ENCODE assay signal across 16 cellular contexts in the genomic region with DNA sequence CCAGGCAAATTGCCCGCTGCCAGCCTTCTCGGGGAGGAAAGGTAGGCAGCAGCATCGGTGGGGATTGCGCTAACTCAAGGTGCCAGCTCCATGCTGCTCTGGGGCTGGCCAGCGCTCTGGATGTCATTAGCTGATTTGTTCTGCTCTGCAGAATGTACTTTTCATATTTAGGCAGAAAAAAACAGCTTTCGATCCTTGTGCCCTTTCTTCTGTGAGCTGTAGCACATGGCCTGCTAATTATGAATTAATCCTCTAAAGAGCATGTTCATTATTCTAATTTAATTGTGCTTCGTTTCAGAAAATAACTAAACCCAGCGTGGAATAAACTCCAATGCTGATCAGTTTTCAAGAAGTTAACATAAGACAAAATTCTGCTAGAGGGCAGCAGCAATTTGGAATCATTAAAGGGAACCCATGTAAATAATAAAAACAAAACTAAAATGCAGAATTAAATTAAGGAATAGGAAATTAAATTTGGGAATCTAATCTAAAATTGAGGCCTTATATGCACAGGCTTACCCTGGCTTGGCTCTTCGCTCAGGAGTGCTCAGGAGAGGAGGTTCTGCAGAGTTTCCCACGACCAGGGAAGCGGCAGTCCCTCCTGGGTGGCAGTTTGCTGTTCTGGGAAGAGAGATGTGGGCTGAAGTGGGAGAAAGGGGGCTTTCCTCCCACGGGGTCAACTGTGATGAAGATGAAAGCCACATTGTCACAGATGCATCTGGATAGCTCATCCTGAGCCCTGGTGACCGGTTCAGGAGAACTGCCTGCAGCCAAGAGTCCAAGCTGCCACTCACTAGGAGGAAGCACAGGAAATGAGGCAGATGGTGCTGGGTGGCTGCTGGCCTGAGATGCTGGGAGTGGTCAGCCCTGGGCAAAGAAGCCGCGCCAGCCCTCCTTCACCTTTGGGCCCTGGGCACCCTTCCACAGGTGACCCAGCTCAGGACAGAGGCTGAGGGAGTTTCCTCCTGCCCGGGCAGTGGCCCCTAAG.
DNase-seq lines count a peak whose midpoint lies in the region; ATAC-seq and TF ChIP-seq lines count a peak whose summit lies in the region.
"Had no signal": no experiment of that assay in that cellular context is flagged by ENCODE, and none has a peak within 500 bp of the region (broad histone marks: within the 10 kb centered on the region; RNA-seq: fewer than 3 reads in every experiment).

No MANE protein-coding gene starts in this region.

- H3K27ac ChIP-seq in WERI-Rb-1 (no peak overlapping the region), lower lobe of right lung (no peak overlapping the region), testis (no peak overlapping the region)
- H3K27ac ChIP-seq: 22Rv1, C4-2B, gastrocnemius medialis, neutrophil had no signal

- peaks cover under 1% of the 10 kb centered on the region for H3K27me3 Mint-ChIP-seq in stimulated activated memory B cell treated with anti-CD40 and anti-IgM and Interleukin-4, amounts not matched to agents 10 μg/mL and 1 μg/mL and 100 μg/mL, for 72 hours
- peaks cover under 1% of the 10 kb centered on the region for H3K27me3 Mint-ChIP-seq in endothelial cell (ENCODE audit: unreplicated experiment)

- no peak overlapping the region for H3K4me3 ChIP-seq in WERI-Rb-1 (ENCODE audit: low read depth, low read length)
- H3K4me3 ChIP-seq in lower lobe of right lung, result no peak overlapping the region
- no peak overlapping the region for H3K4me3 ChIP-seq in testis
- H3K4me3 ChIP-seq: gastrocnemius medialis had no signal

- peak overlapping the region; percentile 36 for H3K27ac Mint-ChIP-seq in stimulated activated memory B cell treated with anti-CD40 and anti-IgM and Interleukin-4, amounts not matched to agents 10 μg/mL and 1 μg/mL and 100 μg/mL, for 72 hours
- no peak overlapping the region for H3K27ac Mint-ChIP-seq in endothelial cell (ENCODE audit: unreplicated experiment)
- H3K27ac Mint-ChIP-seq: activated naive CD8-positive, alpha-beta T cell; type B pancreatic cell had no signal

- H3K4me3 Mint-ChIP-seq in stimulated activated memory B cell treated with anti-CD40 and anti-IgM and Interleukin-4, amounts not matched to agents 10 μg/mL and 1 μg/mL and 100 μg/mL, for 72 hours, result no peak overlapping the region
- no peak overlapping the region for H3K4me3 Mint-ChIP-seq in endothelial cell (ENCODE audit: unreplicated experiment)
- H3K4me3 Mint-ChIP-seq: activated naive CD8-positive, alpha-beta T cell; activated T-helper 1 cell treated with anti-CD3 and anti-CD28 coated beads, Interleukin-12 subunit alpha, Interleukin-12 subunit beta, Interleukin-2, Interleukin-4 antibody, amounts not matched to agents 30 ng/mL and 10 ng/mL and 1 ng/mL, durations not matched to agents 14 hours and 24 hours and 36 hours; type B pancreatic cell had no signal

- H3K36me3 ChIP-seq in WERI-Rb-1 (no peaks in the 10 kb centered on the region), lower lobe of right lung (no peaks in the 10 kb centered on the region), testis (ENCODE audit: low read depth, missing control alignments) (no peaks in the 10 kb centered on the region)
- H3K36me3 ChIP-seq: gastrocnemius medialis, neutrophil had no signal

- 81 to 82% methylated on average over 16 of the region's 16 CpGs for WGBS in testis, 2 donors

- no peaks in the 10 kb centered on the region for H3K27me3 ChIP-seq in WERI-Rb-1 (ENCODE audit: insufficient read depth, low read depth, severe bottlenecking)
- H3K27me3 ChIP-seq in lower lobe of right lung (ENCODE audit: low read depth), result no peaks in the 10 kb centered on the region
- no peaks in the 10 kb centered on the region for H3K27me3 ChIP-seq in testis
- H3K27me3 ChIP-seq: gastrocnemius medialis, neutrophil had no signal

- peak; percentile 21 to 45 for ATAC-seq in lower lobe of right lung
- ATAC-seq in stimulated activated memory B cell treated with anti-CD40 and anti-IgM and Interleukin-4, amounts not matched to agents 10 μg/mL and 1 μg/mL and 100 μg/mL, for 72 hours, result no peak
- ATAC-seq: gastrocnemius medialis had no signal

- TF ChIP-seq CTCF in WERI-Rb-1 (IDR thresholded peaks at IDR 0.05; ENCODE audit: low read depth, low read length), result no peak
- no peak for TF ChIP-seq CTCF in lower lobe of right lung (IDR thresholded peaks at IDR 0.05)
- TF ChIP-seq CTCF in endothelial cell (IDR thresholded peaks at IDR 0.05; ENCODE audit: unreplicated experiment), result no peak
- no peak for TF ChIP-seq CTCF in testis (IDR thresholded peaks at IDR 0.05)

- peaks cover 36% of the 10 kb centered on the region for H3K4me1 Mint-ChIP-seq in stimulated activated memory B cell treated with anti-CD40 and anti-IgM and Interleukin-4, amounts not matched to agents 10 μg/mL and 1 μg/mL and 100 μg/mL, for 72 hours
- no peaks in the 10 kb centered on the region for H3K4me1 Mint-ChIP-seq in endothelial cell (ENCODE audit: unreplicated experiment)

- intact Hi-C loops in lower lobe of right lung (cut with DNase I) (no loop called here), testis (cut with DNase I; ENCODE audit: low total_unique reads) (no loop called here)

- H3K4me1 ChIP-seq in lower lobe of right lung (no peaks in the 10 kb centered on the region), testis (no peaks in the 10 kb centered on the region)
- H3K4me1 ChIP-seq: gastrocnemius medialis had no signal

- peak; percentile 15 for DNase-seq in NCI-H82 (lab: John Stamatoyannopoulos, UW)
- DNase-seq in NCI-H82 treated with DMSO at 0.1 percent for 48 hours (lab: John Stamatoyannopoulos, UW; ENCODE audit: unreplicated experiment), result no peak
- peak; percentile 36 for DNase-seq in WERI-Rb-1
- no peak for DNase-seq in lower lobe of right lung
- no peak for DNase-seq in anterior cingulate cortex (lab: John Stamatoyannopoulos, UW)
- no peak for DNase-seq in endothelial cell (ENCODE audit: low spot score)
- no peak for DNase-seq in testis
- DNase-seq: activated CD4-positive, alpha-beta T cell treated with anti-CD3 and anti-CD28 coated beads for 1 hour; gastrocnemius medialis had no signal

- peaks cover 4% of the 10 kb centered on the region for H3K9me3 Mint-ChIP-seq in stimulated activated memory B cell treated with anti-CD40 and anti-IgM and Interleukin-4, amounts not matched to agents 10 μg/mL and 1 μg/mL and 100 μg/mL, for 72 hours
- no peaks in the 10 kb centered on the region for H3K9me3 Mint-ChIP-seq in endothelial cell (ENCODE audit: unreplicated experiment)
- H3K9me3 Mint-ChIP-seq: activated T-helper 1 cell treated with anti-CD3 and anti-CD28 coated beads, Interleukin-12 subunit alpha, Interleukin-12 subunit beta, Interleukin-2, Interleukin-4 antibody, amounts not matched to agents 30 ng/mL and 10 ng/mL and 1 ng/mL, durations not matched to agents 14 hours and 24 hours and 36 hours; type B pancreatic cell had no signal

- no peak for TF ChIP-seq POLR2A in testis (IDR thresholded peaks at IDR 0.05)

- H3K9me3 ChIP-seq in WERI-Rb-1 (ENCODE audit: severe bottlenecking) (no peaks in the 10 kb centered on the region), lower lobe of right lung (no peaks in the 10 kb centered on the region), testis (no peaks in the 10 kb centered on the region)
- H3K9me3 ChIP-seq: gastrocnemius medialis, neutrophil had no signal

- no peaks in the 10 kb centered on the region for H3K36me3 Mint-ChIP-seq in stimulated activated memory B cell treated with anti-CD40 and anti-IgM and Interleukin-4, amounts not matched to agents 10 μg/mL and 1 μg/mL and 100 μg/mL, for 72 hours
- no peaks in the 10 kb centered on the region for H3K36me3 Mint-ChIP-seq in endothelial cell (ENCODE audit: low read depth, unreplicated experiment)
- H3K36me3 Mint-ChIP-seq: activated naive CD8-positive, alpha-beta T cell; type B pancreatic cell had no signal

Comparison
In these comparisons a context has a peak if more than half of its experiments do, and no peak if none do; other contexts are left out.
1. DNase-seq: peak in NCI-H82 (single experiment) and WERI-Rb-1 (single experiment); none in NCI-H82 treated with DMSO at 0.1 percent for 48 hours (single experiment), lower lobe of right lung (single experiment), anterior cingulate cortex (0 of 58), endothelial cell (single experiment) and testis (single experiment).